Comparison of ENCODE assay signal across 1 cellular context in genomic region chr10:87916515-87916914, GRCh38.
TF ChIP-seq lines count a peak whose summit lies in the region.

No MANE protein-coding gene starts in this region.

TF ChIP-seq in endothelial cell of umbilical vein, 7 proteins besides CTCF, POLR2A, EP300 and RAD21:
- TF ChIP-seq FOS (IDR thresholded peaks at IDR 0.05; ENCODE audit: borderline replicate concordance, insufficient read depth, low read length) (no peak), EZH2 (IDR thresholded peaks at IDR 0.05; ENCODE audit: borderline replicate concordance, low read depth, low read length, severe bottlenecking) (no peak), JUN (IDR thresholded peaks at IDR 0.05; ENCODE audit: borderline replicate concordance, insufficient read depth, insufficient read length, low read depth) (no peak), POLR2AphosphoS5 (IDR thresholded peaks at IDR 0.05; ENCODE audit: insufficient read depth, low read depth, low read length) (no peak), GATA2 (IDR thresholded peaks at IDR 0.05; ENCODE audit: insufficient read depth, insufficient read length, low read depth, low read length) (no peak), MYC (IDR thresholded peaks at IDR 0.05; ENCODE audit: low read depth, low read length) (no peak)
- TF ChIP-seq, protein P1, sequence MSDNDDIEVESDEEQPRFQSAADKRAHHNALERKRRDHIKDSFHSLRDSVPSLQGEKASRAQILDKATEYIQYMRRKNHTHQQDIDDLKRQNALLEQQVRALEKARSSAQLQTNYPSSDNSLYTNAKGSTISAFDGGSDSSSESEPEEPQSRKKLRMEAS (IDR thresholded peaks at IDR 0.05; ENCODE audit: insufficient read depth, insufficient read length), result no peak
